34 cellular contexts compared by ENCODE assay signal in genomic region chr12:126912111-126912510, GRCh38.
"Had no signal": no experiment of that assay in that cellular context is flagged by ENCODE, and none has a peak within 500 bp of the region (broad histone marks: within the 10 kb centered on the region; RNA-seq: fewer than 3 reads in every experiment).

No MANE protein-coding gene starts in this region.

- H3K9ac ChIP-seq: KMS-11 had no signal

- H3K27ac ChIP-seq: KMS-11 had no signal

- H3K9me3 ChIP-seq: MG63 had no signal

- DNase-seq: Karpas-422, Kasumi-1, MG63, MM.1S, MV-4-11, NCI-H1048, NCI-H1092, NCI-H1092 treated with DMSO at 0.1 percent for 48 hours, NCI-H1105, NCI-H1105 treated with DMSO at 0.1 percent for 48 hours, NCI-H1417, NCI-H1417 treated with DMSO at 0.1 percent for 48 hours, NCI-H1436, NCI-H1436 treated with DMSO at 0.1 percent for 48 hours, NCI-H146, NCI-H1694, NCI-H1694 treated with DMSO at 0.1 percent for 48 hours, NCI-H187, NCI-H187 treated with DMSO at 0.1 percent for 48 hours, NCI-H1930, NCI-H2029, NCI-H2029 treated with DMSO at 0.1 percent for 48 hours, NCI-H2081, NCI-H2081 treated with DMSO at 0.1 percent for 48 hours, NCI-H2107, NCI-H2171, NCI-H2171 treated with DMSO at 0.1 percent for 48 hours, NCI-H2227 treated with DMSO at 0.1 percent for 48 hours, NCI-H226, NCI-H345, NCI-H446, NCI-H446 treated with DMSO at 0.1 percent for 48 hours, NCI-H510A had no signal

- H3K36me3 ChIP-seq: MG63 had no signal

- H3K4me2 ChIP-seq: KMS-11 had no signal

- H3K27me3 ChIP-seq: MG63 had no signal

- H3K4me3 ChIP-seq: MG63 had no signal
